Comparison of ENCODE assay signal across 1 cellular context in genomic region chr6:128508588-128509296, GRCh38.
TF ChIP-seq lines count a peak whose summit lies in the region.

No MANE protein-coding gene starts in this region.

TF ChIP-seq in HepG2, 621 proteins besides CTCF, POLR2A, EP300 and RAD21 (continued from another document and continues in another):
- TF ChIP-seq BCLAF1 (IDR thresholded peaks at IDR 0.05): no peak
- TF ChIP-seq ZNF878 (CRISPR knock-in tag; IDR thresholded peaks at IDR 0.05): no peak
- no peak for TF ChIP-seq ZSCAN5A (CRISPR knock-in tag; IDR thresholded peaks at IDR 0.05; ENCODE audit: borderline replicate concordance)
- peak; percentile 59 for TF ChIP-seq IRF2 (CRISPR knock-in tag; IDR thresholded peaks at IDR 0.05)
- TF ChIP-seq RARG (CRISPR knock-in tag; IDR thresholded peaks at IDR 0.05; ENCODE audit: low read depth): 0 out of 2 replicates have a peak, but pooled peaks have one; percentile 52
- peak; percentile 83 for TF ChIP-seq CEBPG (CRISPR knock-in tag; IDR thresholded peaks at IDR 0.05)
- TF ChIP-seq ZNF569 (CRISPR knock-in tag; IDR thresholded peaks at IDR 0.05; ENCODE audit: borderline replicate concordance): no peak
- peak; percentile 10; the same call in 1 of the 2 replicates for TF ChIP-seq GATAD1 (CRISPR knock-in tag; IDR thresholded peaks at IDR 0.05)
- TF ChIP-seq NFRKB (IDR thresholded peaks at IDR 0.05): peak; percentile 25; the same call in 1 of the 2 replicates
- TF ChIP-seq MAZ (IDR thresholded peaks at IDR 0.05; ENCODE audit: borderline replicate concordance, low read depth, low read length): no peak
- TF ChIP-seq MAZ (CRISPR knock-in tag; IDR thresholded peaks at IDR 0.05; ENCODE audit: low read depth): no peak
- no peak for TF ChIP-seq SATB2 (CRISPR knock-in tag; IDR thresholded peaks at IDR 0.05)
- no peak for TF ChIP-seq PLSCR1 (CRISPR knock-in tag; IDR thresholded peaks at IDR 0.05; ENCODE audit: borderline replicate concordance)
- no peak for TF ChIP-seq DR1 (CRISPR knock-in tag; IDR thresholded peaks at IDR 0.05)
- TF ChIP-seq POLR2G (IDR thresholded peaks at IDR 0.05; ENCODE audit: low read depth, low read length): peak; percentile 45; the same call in 1 of the 2 replicates
- TF ChIP-seq KIAA2018 (CRISPR knock-in tag; IDR thresholded peaks at IDR 0.05; ENCODE audit: borderline replicate concordance): no peak
- TF ChIP-seq ZFP91 (CRISPR knock-in tag; IDR thresholded peaks at IDR 0.05; ENCODE audit: borderline replicate concordance): 0 out of 2 replicates have a peak, but pooled peaks have one; percentile 21
- TF ChIP-seq SRSF1 (optimal IDR thresholded peaks at IDR 0.05; ENCODE audit: low read depth, low read length): no peak
- TF ChIP-seq ZMAT5 (CRISPR knock-in tag; IDR thresholded peaks at IDR 0.05; ENCODE audit: borderline replicate concordance, low read depth): no peak
- peak; percentile 64 for TF ChIP-seq ATF7 (IDR thresholded peaks at IDR 0.05)
- no peak for TF ChIP-seq ATF7 (CRISPR knock-in tag; IDR thresholded peaks at IDR 0.05)
- TF ChIP-seq ZGPAT (CRISPR knock-in tag; IDR thresholded peaks at IDR 0.05): no peak
- peak; percentile 54 for TF ChIP-seq PAXIP1 (CRISPR knock-in tag; conservative IDR thresholded peaks at IDR 0.05)
- no peak for TF ChIP-seq PCBP1 (IDR thresholded peaks at IDR 0.05; ENCODE audit: borderline replicate concordance, low read depth, low read length)
- TF ChIP-seq EHMT2 (IDR thresholded peaks at IDR 0.05; ENCODE audit: borderline replicate concordance, low read depth, low read length): peak; percentile 65; the same call in 1 of the 2 replicates
- TF ChIP-seq ZNF800 (CRISPR knock-in tag; IDR thresholded peaks at IDR 0.05): no peak
- TF ChIP-seq MEIS2 (CRISPR knock-in tag; IDR thresholded peaks at IDR 0.05): peak; percentile 23; the same call in 1 of the 2 replicates
- TF ChIP-seq NR2F1 (CRISPR knock-in tag; IDR thresholded peaks at IDR 0.05): 0 out of 4 replicates have a peak, but pooled peaks of 1 of the 2 experiments have one; percentile 36
- TF ChIP-seq RARA (CRISPR knock-in tag; IDR thresholded peaks at IDR 0.05): no peak
- TF ChIP-seq ZSCAN25 (CRISPR knock-in tag; IDR thresholded peaks at IDR 0.05): no peak
- TF ChIP-seq MXI1 (IDR thresholded peaks at IDR 0.05; ENCODE audit: borderline replicate concordance, low read depth, low read length): peak; percentile 18; the same call in 1 of the 3 replicates
- no peak for TF ChIP-seq CCDC6 (CRISPR knock-in tag; IDR thresholded peaks at IDR 0.05)
- no peak for TF ChIP-seq ZNF468 (CRISPR knock-in tag; IDR thresholded peaks at IDR 0.05)
